In genomic region chrX:40006025-40007017, GRCh38 we compare ENCODE assay signal across 8 cellular contexts.
DNase-seq lines count a peak whose midpoint lies in the region; ATAC-seq, FAIRE-seq and TF ChIP-seq lines count a peak whose summit lies in the region.

No MANE protein-coding gene starts in this region.

- ATAC-seq in heart right ventricle = peak; percentile 50 to 81 (median 74)

- peak overlapping the region; percentile 31 for H2AFZ ChIP-seq in smooth muscle cell (ENCODE audit: low read depth)

- H3K27ac ChIP-seq in heart right ventricle (peak overlapping the region in 4 of 10 donors; percentile 48 to 64 (median 52)), smooth muscle cell (ENCODE audit: low read depth) (no peak overlapping the region)

- intact Hi-C loops in heart right ventricle (cut with DNase I) = loop anchor here in 4 of 10 donors (10.0 kb wide), 3 partner anchors 82 to 192 kb away; no protein-coding TSS in a partner anchor

- no peak for FAIRE-seq in D721Med (lab: Jason Lieb, UNC)

- H3K4me3 ChIP-seq in heart right ventricle (peak overlapping the region in 8 of 10 donors; percentile 0 to 39 (median 27)), smooth muscle cell (peak overlapping the region; percentile 35)

- no peaks in the 10 kb centered on the region for H3K79me2 ChIP-seq in smooth muscle cell (ENCODE audit: low read depth)

- H3K9me3 ChIP-seq in heart right ventricle (no peaks in the 10 kb centered on the region), smooth muscle cell (replicated peaks; ENCODE audit: low read depth) (no peaks in the 10 kb centered on the region)

- peaks cover 0 to 43% (median 19%) of the 10 kb centered on the region in 9 donors for H3K4me1 ChIP-seq in heart right ventricle
- H3K4me1 ChIP-seq in smooth muscle cell (ENCODE audit: low read depth) = peaks cover 63% of the 10 kb centered on the region

- peaks cover 38% of the 10 kb centered on the region for H3F3A ChIP-seq in smooth muscle cell (ENCODE audit: low read depth)

- TF ChIP-seq CTCF in GM20000 (IDR thresholded peaks at IDR 0.05; ENCODE audit: extremely low read depth, missing control alignments) (no peak), heart right ventricle (IDR thresholded peaks at IDR 0.05) (no peak), smooth muscle cell (IDR thresholded peaks at IDR 0.05; ENCODE audit: borderline replicate concordance, insufficient read depth, poor library complexity, severe bottlenecking) (no peak), D721Med (IDR thresholded peaks at IDR 0.05; ENCODE audit: insufficient read depth, missing control alignments) (no peak)

- H3K4me2 ChIP-seq in smooth muscle cell = peak overlapping the region; percentile 86

- H3K9ac ChIP-seq in smooth muscle cell (ENCODE audit: low read depth) = no peak overlapping the region

- H3K27me3 ChIP-seq in heart right ventricle (peaks cover 0 to 87% (median 0%) of the 10 kb centered on the region in 7 donors), smooth muscle cell (ENCODE audit: low read depth) (no peaks in the 10 kb centered on the region)

- no peaks in the 10 kb centered on the region for H4K20me1 ChIP-seq in smooth muscle cell (ENCODE audit: low read depth)

- 27 to 38% methylated on average over 44 to 62 of the region's 68 CpGs for WGBS in heart right ventricle, 2 donors
- WGBS in smooth muscle cell (ENCODE audit: low lambda C conversion rate) = 18% methylated on average over 42 of the region's 68 CpGs

- H3K36me3 ChIP-seq in heart right ventricle (no peaks in the 10 kb centered on the region), smooth muscle cell (ENCODE audit: low read depth) (no peaks in the 10 kb centered on the region)

- DNase-seq in GM20000 (ENCODE audit: low spot score) (peak; percentile 41), heart right ventricle (peak; percentile 29 to 74), smooth muscle cell (lab: John Stamatoyannopoulos, UW; ENCODE audit: unreplicated experiment) (peak; percentile 34), NCI-H146 (lab: John Stamatoyannopoulos, UW) (no peak), D721Med (ENCODE audit: insufficient read length, low spot score) (no peak), NOMO-1 (lab: John Stamatoyannopoulos, UW; ENCODE audit: unreplicated experiment in 2 of 2) (no peak), NCI-H82 (lab: John Stamatoyannopoulos, UW) (no peak)
- peak; percentile 79 for DNase-seq in activated CD8-positive, alpha-beta memory T cell treated with anti-CD3 and anti-CD28 coated beads for 24 hours

Comparison
In these comparisons a context has a peak if more than half of its experiments do, and no peak if none do; other contexts are left out.
1. DNase-seq: peak in GM20000 (single experiment), activated CD8-positive, alpha-beta memory T cell treated with anti-CD3 and anti-CD28 coated beads for 24 hours (single experiment), heart right ventricle (2 of 2) and smooth muscle cell (single experiment); none in NCI-H146 (single experiment), D721Med (single experiment), NOMO-1 (0 of 2) and NCI-H82 (single experiment).